8 cellular contexts compared by ENCODE assay signal in genomic region chr4:6546681-6547447, GRCh38. TPM values are rescaled to one million over a fixed set of nuclear protein-coding genes. Genes with fewer than 3 reads are reported as not detected.
DNase-seq lines count a peak whose midpoint lies in the region; ATAC-seq and TF ChIP-seq lines count a peak whose summit lies in the region.

No MANE protein-coding gene starts in this region.

- H3K27me3 Mint-ChIP-seq in natural killer cell (ENCODE audit: low read depth in 2 of 2): peaks cover 21 to 47% of the 10 kb centered on the region in 2 donors

- CTCF ChIA-PET in HCT116 (lab: Charles Lee): interaction anchor here (0.8 to 2.9 kb wide), 7 partner anchors 25 to 536 kb away, joined by 3 to 26 read pairs (median 7); partner anchors contain the start of gene MAN2B2

- no peaks in the 10 kb centered on the region for H3K36me3 Mint-ChIP-seq in natural killer cell

- H3K4me1 ChIP-seq in HCT116 (ENCODE audit: control insufficient read depth in 1 of 2, insufficient read depth in 2 of 2, low read length in 2 of 2): peaks cover 0 to 3% of the 10 kb centered on the region in 2 experiments; a peak in 1 of 4 replicates
- no peaks in the 10 kb centered on the region for H3K4me1 ChIP-seq in suprapubic skin

- no peaks in the 10 kb centered on the region for H3K9me2 ChIP-seq in HCT116 (ENCODE audit: insufficient read depth)

- intact Hi-C loops in HCT116 (cut with micrococcal nuclease) (loop anchor here (1.0 to 10.0 kb wide), 4 partner anchors 75 to 297 kb away; partner anchors contain the start of gene PPP2R2C), natural killer cell (cut with micrococcal nuclease) (loop anchor here (2.0 to 5.0 kb wide), 2 partner anchors 214 to 295 kb away; no protein-coding TSS in a partner anchor)

- H3K27me3 ChIP-seq in HCT116 (ENCODE audit: insufficient read depth, low read length): peaks cover 28% of the 10 kb centered on the region
- peaks cover 39% of the 10 kb centered on the region for H3K27me3 ChIP-seq in suprapubic skin

- ATAC-seq in HCT116 (peak; percentile 82), natural killer cell (peak; percentile 77 to 91 (median 86)), HG03354 (IDR thresholded peaks at IDR 0.05; ENCODE audit: poor library complexity, severe bottlenecking, unreplicated experiment) (no peak)

- no peak overlapping the region for H3K27ac ChIP-seq in HCT116 (ENCODE audit: low read depth, low read length)
- H3K27ac ChIP-seq in suprapubic skin: no peak overlapping the region

- 29% methylated on average over 18 of the region's 19 CpGs for WGBS in suprapubic skin

- TF ChIP-seq CTCF in HCT116 (IDR thresholded peaks at IDR 0.05 in 2 of 3, conservative IDR thresholded peaks at IDR 0.05 in 1 of 3; ENCODE audit: borderline replicate concordance in 1 of 3, insufficient read depth in 1 of 3, low read depth in 2 of 3, low read length in 2 of 3) (peak; percentile 87 to 97 (median 94)), epithelial cell of proximal tubule (conservative IDR thresholded peaks at IDR 0.05; ENCODE audit: low read depth, low read length) (peak; percentile 98), natural killer cell (IDR thresholded peaks at IDR 0.05) (peak; percentile 85), suprapubic skin (IDR thresholded peaks at IDR 0.05) (peak; percentile 64 to 79)

- no peak for TF ChIP-seq POLR2A in HCT116 (IDR thresholded peaks at IDR 0.05; ENCODE audit: borderline replicate concordance, extremely low read depth, insufficient read depth, insufficient read length)
- no peak for TF ChIP-seq POLR2A in suprapubic skin (IDR thresholded peaks at IDR 0.05)

- H3K4me3 ChIP-seq in HCT116 (replicated peaks in 1 of 2; ENCODE audit: low read depth in 1 of 2, low read length in 2 of 2) (no peak overlapping the region), epithelial cell of proximal tubule (ENCODE audit: low read depth, low read length) (no peak overlapping the region), suprapubic skin (no peak overlapping the region)

- H3K36me3 ChIP-seq in HCT116 (ENCODE audit: control insufficient read depth in 1 of 2, insufficient read depth in 2 of 2, low read length in 2 of 2) (no peaks in the 10 kb centered on the region), suprapubic skin (no peaks in the 10 kb centered on the region)

- DNase-seq in COLO668 (lab: John Stamatoyannopoulos, UW; ENCODE audit: unreplicated experiment) (peak; percentile 41), HCT116 (ENCODE audit: low read depth, low spot score) (peak; percentile 57), NCI-H748 (lab: John Stamatoyannopoulos, UW; ENCODE audit: unreplicated experiment) (peak; percentile 61), epithelial cell of proximal tubule (ENCODE audit: low read depth) (no peak), natural killer cell (peak; percentile 39), suprapubic skin (ENCODE audit: low spot score in 2 of 2) (no peak)
- DNase-seq in activated CD8-positive, alpha-beta memory T cell treated with anti-CD3 and anti-CD28 coated beads, Interleukin-2, amount 50 U/mL, for 24 hours (ENCODE audit: extremely low read depth): peak; percentile 18

- no peaks in the 10 kb centered on the region for H3K79me2 ChIP-seq in HCT116 (ENCODE audit: insufficient read depth, low read length)

- H3K4me3 Mint-ChIP-seq in natural killer cell: no peak overlapping the region

- TF ChIP-seq EP300 in suprapubic skin (IDR thresholded peaks at IDR 0.05): no peak

- H3K9ac ChIP-seq in HCT116 (ENCODE audit: low read length): no peak overlapping the region

- no peak overlapping the region for H3K4me2 ChIP-seq in HCT116 (ENCODE audit: low read length)

- no peak overlapping the region for H2AFZ ChIP-seq in HCT116 (ENCODE audit: low read depth, low read length, poor library complexity, severe bottlenecking)

- no peaks in the 10 kb centered on the region for H3K9me3 Mint-ChIP-seq in natural killer cell

- no peak overlapping the region for H3K27ac Mint-ChIP-seq in natural killer cell

- POLR2A ChIA-PET in HCT116 (lab: Charles Lee): no interaction called here

- BruUV-seq in HCT116 (replicated peaks; lab: Mats Ljungman, UMichigan): no TSS peak

- H3K4me1 Mint-ChIP-seq in natural killer cell: peaks cover 5 to 7% of the 10 kb centered on the region in 2 donors

- H3K9me3 ChIP-seq in HCT116 (ENCODE audit: control insufficient read depth in 1 of 2, insufficient read depth in 1 of 2, low read depth in 1 of 2, low read length in 2 of 2) (no peaks in the 10 kb centered on the region), suprapubic skin (no peaks in the 10 kb centered on the region)

- peak; percentile 80 for TF ChIP-seq RAD21 in HCT116 (IDR thresholded peaks at IDR 0.05; ENCODE audit: low read depth)

- no peaks in the 10 kb centered on the region for H4K20me1 ChIP-seq in HCT116 (ENCODE audit: insufficient read depth)

- RAD21 ChIA-PET in HCT116 (lab: Charles Lee; ENCODE audit: low non-redundant PET in 1 of 2, low total read pairs in 2 of 2, uncharacterized antibody in 2 of 2, unreplicated experiment in 2 of 2): no interaction called here

TF ChIP-seq in HCT116, 20 proteins besides CTCF, POLR2A, EP300 and RAD21:
- TF ChIP-seq YY1 (IDR thresholded peaks at IDR 0.05; ENCODE audit: extremely low read depth, insufficient replicate concordance, low read depth, low read length) (peak; percentile 40), EGR1 (IDR thresholded peaks at IDR 0.05; ENCODE audit: low read depth) (no peak), TCF7L2 (IDR thresholded peaks at IDR 0.05; ENCODE audit: borderline replicate concordance, extremely low read depth, insufficient read depth, insufficient read length) (no peak), REST (IDR thresholded peaks at IDR 0.05; ENCODE audit: low read depth) (peak; percentile 96), POLR2AphosphoS5 (IDR thresholded peaks at IDR 0.05; ENCODE audit: low read depth, low read length) (no peak), CBX3 (IDR thresholded peaks at IDR 0.05; ENCODE audit: low read depth) (peak; percentile 61; the same call in 1 of the 2 replicates), ZFX (IDR thresholded peaks at IDR 0.05) (no peak), ZNF274 (IDR thresholded peaks at IDR 0.05; ENCODE audit: low read depth, low read length) (no peak), MAX (IDR thresholded peaks at IDR 0.05) (peak; percentile 47; the same call in 1 of the 2 replicates), EZH2 (IDR thresholded peaks at IDR 0.05) (no peak), SP1 (IDR thresholded peaks at IDR 0.05; ENCODE audit: low read depth) (no peak), JUND (IDR thresholded peaks at IDR 0.05) (no peak), ATF3 (IDR thresholded peaks at IDR 0.05) (no peak), EZH2phosphoT487 (IDR thresholded peaks at IDR 0.05; ENCODE audit: borderline replicate concordance) (no peak), ZBTB33 (IDR thresholded peaks at IDR 0.05; ENCODE audit: extremely low read depth, insufficient replicate concordance, low read length) (no peak), CEBPB (IDR thresholded peaks at IDR 0.05; ENCODE audit: low read depth) (no peak), FOSL1 (IDR thresholded peaks at IDR 0.05; ENCODE audit: low read depth) (no peak)

RNA-seq across cellular contexts. Expression of gene MAN2B2, which starts 28.1 kb away (rescaled TPM):
- 18.0 TPM for total RNA-seq in HCT116 (2021; ENCODE audit: unreplicated experiment)
- polyA plus RNA-seq in HCT116 (2012): 16.6 and 16.8 TPM in 2 replicates
- 13.0 and 20.6 TPM in 2 replicates for total RNA-seq in epithelial cell of proximal tubule
- 10 to 100 TPM; 34.5 to 47.8 (median 39.0) TPM for total RNA-seq in natural killer cell
- total RNA-seq in suprapubic skin: 10 to 100 TPM; 19.6 to 27.9 (median 25.2) TPM

Comparison
In these comparisons a context has a peak if more than half of its experiments do, and no peak if none do; other contexts are left out.
1. DNase-seq: peak in COLO668 (single experiment), HCT116 (single experiment), NCI-H748 (single experiment), activated CD8-positive, alpha-beta memory T cell treated with anti-CD3 and anti-CD28 coated beads, Interleukin-2, amount 50 U/mL, for 24 hours (single experiment) and natural killer cell (single experiment); none in epithelial cell of proximal tubule (single experiment) and suprapubic skin (0 of 2).
2. Peak in every context shown above with its lines, with median percentiles within 50 percentile points of each other: CTCF ChIP-seq.